In genomic region chrX:65871671-65872311, GRCh38 we compare ENCODE assay signal across 9 cellular contexts.
A peak's percentile ranks its signal among the peaks of the same experiment; 100 is the strongest.
DNase-seq lines count a peak whose midpoint lies in the region; ATAC-seq and TF ChIP-seq lines count a peak whose summit lies in the region.
"Had no signal": no experiment of that assay in that cellular context is flagged by ENCODE, and none has a peak within 500 bp of the region (broad histone marks: within the 10 kb centered on the region; RNA-seq: fewer than 3 reads in every experiment).

No MANE protein-coding gene starts in this region.

- no peaks in the 10 kb centered on the region for H3F3A ChIP-seq in Loucy (ENCODE audit: low read depth)

- no peak overlapping the region for H3K4me3 ChIP-seq in Loucy (ENCODE audit: low read length, poor library complexity, severe bottlenecking)

- no peaks in the 10 kb centered on the region for H3K27me3 ChIP-seq in Loucy (ENCODE audit: insufficient read depth, low read length, poor library complexity, severe bottlenecking)

- no peaks in the 10 kb centered on the region for H3K9me2 ChIP-seq in Loucy (replicated peaks; ENCODE audit: low read depth, low read length)

- peak overlapping the region; percentile 41 for H3K9ac ChIP-seq in Loucy (ENCODE audit: low read depth, low read length, poor library complexity, severe bottlenecking)

- DNase-seq in ELF-1 (ENCODE audit: low read depth, low spot score), result peak; percentile 89
- peak; percentile 3 for DNase-seq in GM20000 (ENCODE audit: low spot score)
- DNase-seq in endothelial cell (ENCODE audit: low spot score), result peak; percentile 28
- DNase-seq in glomerular visceral epithelial cell (ENCODE audit: extremely low spot score), result no peak
- no peak for DNase-seq in D341Med (ENCODE audit: low spot score)
- DNase-seq in NCI-H2227 treated with DMSO at 0.1 percent for 48 hours (lab: John Stamatoyannopoulos, UW), result no peak

- no peak for TF ChIP-seq CTCF in GM20000 (IDR thresholded peaks at IDR 0.05; ENCODE audit: extremely low read depth, missing control alignments)
- peak; percentile 53 for TF ChIP-seq CTCF in Loucy (conservative IDR thresholded peaks at IDR 0.05; ENCODE audit: low read length)
- TF ChIP-seq CTCF in endothelial cell (IDR thresholded peaks at IDR 0.05; ENCODE audit: unreplicated experiment), result no peak

- no peaks in the 10 kb centered on the region for H3K36me3 Mint-ChIP-seq in endothelial cell (ENCODE audit: low read depth, unreplicated experiment)

- no peaks in the 10 kb centered on the region for H3K4me1 Mint-ChIP-seq in endothelial cell (ENCODE audit: unreplicated experiment)

- peaks cover 3% of the 10 kb centered on the region; the same call in 1 of the 2 replicates for H3K9me3 ChIP-seq in Loucy (ENCODE audit: insufficient read depth, low read depth, low read length)

- no peaks in the 10 kb centered on the region for H3K9me3 Mint-ChIP-seq in endothelial cell (ENCODE audit: unreplicated experiment)
- H3K9me3 Mint-ChIP-seq: activated T-cell treated with anti-CD3 and anti-CD28 coated beads, Interleukin-2, amount 50 U/mL, for 72 hours had no signal

- H3K4me1 ChIP-seq in Loucy (ENCODE audit: insufficient read depth, low read length, poor library complexity, severe bottlenecking), result peaks cover 29% of the 10 kb centered on the region

- no peaks in the 10 kb centered on the region for H3K79me2 ChIP-seq in Loucy (ENCODE audit: insufficient read depth, low read length)

- H2AFZ ChIP-seq in Loucy (ENCODE audit: low read length), result no peak overlapping the region

- H4K20me1 ChIP-seq in Loucy (ENCODE audit: insufficient read depth, low read length, poor library complexity, severe bottlenecking), result no peaks in the 10 kb centered on the region

- no peak for ATAC-seq in HG02840 (IDR thresholded peaks at IDR 0.05; ENCODE audit: low FRiP score, unreplicated experiment)

- peak overlapping the region; percentile 23 for H3K4me2 ChIP-seq in Loucy (ENCODE audit: low read depth, low read length, poor library complexity, severe bottlenecking)

- H3K27ac Mint-ChIP-seq in endothelial cell (ENCODE audit: unreplicated experiment), result no peak overlapping the region
- H3K27ac Mint-ChIP-seq: activated T-cell treated with anti-CD3 and anti-CD28 coated beads, Interleukin-2, amount 50 U/mL, for 72 hours had no signal

- H3K36me3 ChIP-seq in Loucy (ENCODE audit: insufficient read depth, low read length), result no peaks in the 10 kb centered on the region

- H3K27me3 Mint-ChIP-seq in endothelial cell (ENCODE audit: unreplicated experiment), result no peaks in the 10 kb centered on the region

- no peak overlapping the region for H3K4me3 Mint-ChIP-seq in endothelial cell (ENCODE audit: unreplicated experiment)
- H3K4me3 Mint-ChIP-seq: activated T-cell treated with anti-CD3 and anti-CD28 coated beads, Interleukin-2, amount 50 U/mL, for 72 hours had no signal

Comparison
In these comparisons a context has a peak if more than half of its experiments do, and no peak if none do; other contexts are left out.
1. DNase-seq: peak in ELF-1 (single experiment), GM20000 (single experiment) and endothelial cell (single experiment); none in glomerular visceral epithelial cell (single experiment), D341Med (single experiment) and NCI-H2227 treated with DMSO at 0.1 percent for 48 hours (single experiment).